Comparison of ENCODE assay signal across 1 cellular context in the genomic region with DNA sequence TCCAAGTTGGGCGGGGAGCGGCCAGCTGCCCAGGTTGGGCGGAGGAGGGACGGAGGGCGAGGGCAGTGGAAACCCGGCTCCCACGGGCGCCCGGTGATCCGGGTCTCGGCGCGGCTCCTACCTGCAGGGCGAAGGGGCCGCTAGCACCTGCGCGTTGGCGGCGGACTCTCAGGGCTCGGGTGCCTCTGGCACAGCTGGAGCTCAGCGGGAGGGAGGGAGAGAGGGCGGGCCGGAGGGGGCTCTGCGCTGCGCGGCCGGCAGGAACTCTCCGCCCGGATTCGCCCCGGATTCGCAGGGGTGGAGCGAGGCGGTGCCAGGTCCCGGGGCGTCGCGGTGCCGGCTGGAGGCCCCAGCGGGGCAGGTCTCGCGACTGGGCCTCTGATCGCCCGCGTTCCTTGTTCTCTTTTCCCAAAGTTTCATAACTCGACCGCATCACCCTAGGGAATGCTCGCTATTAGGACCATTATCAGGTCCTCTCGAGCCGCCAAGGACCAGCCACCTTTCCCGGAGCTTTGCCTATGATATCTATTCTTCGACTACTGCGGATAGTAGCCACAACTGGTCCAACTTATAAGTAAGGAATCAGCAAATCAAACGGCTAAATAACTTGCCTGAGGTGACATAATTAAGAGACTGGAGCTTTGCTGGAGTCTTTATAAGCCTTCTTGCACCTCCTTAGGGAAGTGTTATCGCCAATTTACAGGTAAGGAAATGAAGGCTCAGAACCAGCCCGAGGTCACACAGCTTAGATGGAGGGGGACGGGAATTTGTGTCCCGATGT.
TF ChIP-seq lines count a peak whose summit lies in the region.

A gene with protein sequence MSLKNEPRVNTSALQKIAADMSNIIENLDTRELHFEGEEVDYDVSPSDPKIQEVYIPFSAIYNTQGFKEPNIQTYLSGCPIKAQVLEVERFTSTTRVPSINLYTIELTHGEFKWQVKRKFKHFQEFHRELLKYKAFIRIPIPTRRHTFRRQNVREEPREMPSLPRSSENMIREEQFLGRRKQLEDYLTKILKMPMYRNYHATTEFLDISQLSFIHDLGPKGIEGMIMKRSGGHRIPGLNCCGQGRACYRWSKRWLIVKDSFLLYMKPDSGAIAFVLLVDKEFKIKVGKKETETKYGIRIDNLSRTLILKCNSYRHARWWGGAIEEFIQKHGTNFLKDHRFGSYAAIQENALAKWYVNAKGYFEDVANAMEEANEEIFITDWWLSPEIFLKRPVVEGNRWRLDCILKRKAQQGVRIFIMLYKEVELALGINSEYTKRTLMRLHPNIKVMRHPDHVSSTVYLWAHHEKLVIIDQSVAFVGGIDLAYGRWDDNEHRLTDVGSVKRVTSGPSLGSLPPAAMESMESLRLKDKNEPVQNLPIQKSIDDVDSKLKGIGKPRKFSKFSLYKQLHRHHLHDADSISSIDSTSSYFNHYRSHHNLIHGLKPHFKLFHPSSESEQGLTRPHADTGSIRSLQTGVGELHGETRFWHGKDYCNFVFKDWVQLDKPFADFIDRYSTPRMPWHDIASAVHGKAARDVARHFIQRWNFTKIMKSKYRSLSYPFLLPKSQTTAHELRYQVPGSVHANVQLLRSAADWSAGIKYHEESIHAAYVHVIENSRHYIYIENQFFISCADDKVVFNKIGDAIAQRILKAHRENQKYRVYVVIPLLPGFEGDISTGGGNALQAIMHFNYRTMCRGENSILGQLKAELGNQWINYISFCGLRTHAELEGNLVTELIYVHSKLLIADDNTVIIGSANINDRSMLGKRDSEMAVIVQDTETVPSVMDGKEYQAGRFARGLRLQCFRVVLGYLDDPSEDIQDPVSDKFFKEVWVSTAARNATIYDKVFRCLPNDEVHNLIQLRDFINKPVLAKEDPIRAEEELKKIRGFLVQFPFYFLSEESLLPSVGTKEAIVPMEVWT (minus strand): TSS at position 206 of the 781 bp plus-strand sequence. CDS start 72,432 bp downstream, outside the sequence.

TF ChIP-seq in GM23338, 12 proteins besides CTCF, POLR2A, EP300 and RAD21:
- no peak for TF ChIP-seq EZH2 (IDR thresholded peaks at IDR 0.05; ENCODE audit: low read depth, unreplicated experiment)
- no peak for TF ChIP-seq EZH2phosphoT487 (IDR thresholded peaks at IDR 0.05; ENCODE audit: unreplicated experiment)
- TF ChIP-seq ZNF114 (CRISPR knock-in tag; IDR thresholded peaks at IDR 0.05) = no peak
- TF ChIP-seq, protein P1, sequence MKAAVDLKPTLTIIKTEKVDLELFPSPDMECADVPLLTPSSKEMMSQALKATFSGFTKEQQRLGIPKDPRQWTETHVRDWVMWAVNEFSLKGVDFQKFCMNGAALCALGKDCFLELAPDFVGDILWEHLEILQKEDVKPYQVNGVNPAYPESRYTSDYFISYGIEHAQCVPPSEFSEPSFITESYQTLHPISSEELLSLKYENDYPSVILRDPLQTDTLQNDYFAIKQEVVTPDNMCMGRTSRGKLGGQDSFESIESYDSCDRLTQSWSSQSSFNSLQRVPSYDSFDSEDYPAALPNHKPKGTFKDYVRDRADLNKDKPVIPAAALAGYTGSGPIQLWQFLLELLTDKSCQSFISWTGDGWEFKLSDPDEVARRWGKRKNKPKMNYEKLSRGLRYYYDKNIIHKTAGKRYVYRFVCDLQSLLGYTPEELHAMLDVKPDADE (IDR thresholded peaks at IDR 0.05) = no peak
